ENCODE assay signal across 17 cellular contexts in the genomic region with DNA sequence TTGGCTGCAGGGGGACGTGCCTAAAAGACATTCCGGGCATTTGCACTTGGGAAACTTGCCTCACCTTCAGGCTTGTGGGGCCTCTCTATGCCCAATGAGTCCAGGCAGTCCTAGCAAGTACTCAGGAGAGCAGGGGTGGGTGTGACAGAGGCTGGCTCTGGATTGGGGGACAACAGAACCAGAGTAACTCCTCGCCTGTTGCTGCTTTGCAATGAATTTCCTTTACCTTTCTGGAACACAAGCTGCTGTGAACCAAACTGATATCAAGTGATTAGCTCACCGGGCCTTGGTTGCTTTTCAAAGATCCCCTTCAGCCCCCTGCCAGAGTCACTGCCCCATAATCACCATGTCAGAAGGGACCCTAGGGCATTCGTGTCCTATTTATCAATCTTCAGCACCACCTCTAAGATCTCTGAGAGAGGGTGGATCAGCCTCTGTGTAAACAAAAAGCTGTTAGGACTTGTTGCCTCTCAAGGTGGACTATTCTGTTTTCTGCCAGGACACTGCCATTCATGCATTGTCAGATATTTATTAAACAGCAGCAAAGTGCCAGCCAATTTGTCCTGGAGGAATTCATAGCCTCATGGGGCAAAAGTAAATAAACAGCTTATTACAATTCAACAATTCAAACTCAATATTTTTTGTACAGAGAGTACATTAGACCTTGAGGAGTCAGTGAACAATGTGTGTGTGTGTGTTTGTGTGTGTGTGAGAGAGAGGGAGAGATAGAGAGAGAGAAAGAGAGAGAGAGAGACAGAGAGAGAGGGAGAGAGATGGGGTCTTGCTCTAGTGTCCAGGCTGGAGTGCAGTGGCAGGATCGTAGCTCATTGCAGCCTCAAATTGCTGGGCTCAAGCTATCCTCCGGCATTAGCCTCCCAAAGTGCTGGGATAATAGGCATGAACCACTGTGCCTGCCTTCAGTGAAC. TPM values are rescaled to one million over a fixed set of nuclear protein-coding genes. Genes with fewer than 3 reads are reported as not detected.
"Had no signal": no experiment of that assay in that cellular context is flagged by ENCODE, and none has a peak within 500 bp of the region (broad histone marks: within the 10 kb centered on the region; RNA-seq: fewer than 3 reads in every experiment).

No MANE protein-coding gene starts in this region.

- H3K36me3 Mint-ChIP-seq: activated naive CD4-positive, alpha-beta T cell treated with anti-CD3 and anti-CD28 coated beads, Interleukin-2, amount 50 U/mL, for 72 hours; stimulated activated effector memory CD8-positive, alpha-beta T cell treated with anti-CD3 and anti-CD28 coated beads, Interleukin-12 subunit alpha, Interleukin-12 subunit beta, amount 100 ng/mL, for 72 hours had no signal

- H3K4me3 ChIP-seq: heart right ventricle, lower lobe of right lung, thyroid gland had no signal

- H3K9me3 Mint-ChIP-seq: activated naive CD4-positive, alpha-beta T cell treated with anti-CD3 and anti-CD28 coated beads, Interleukin-2, amount 50 U/mL, for 72 hours; activated T-cell treated with anti-CD3 and anti-CD28 coated beads, Interleukin-2, amount 50 U/mL, for 72 hours; stimulated activated effector memory CD8-positive, alpha-beta T cell treated with anti-CD3 and anti-CD28 coated beads, Interleukin-12 subunit alpha, Interleukin-12 subunit beta, amount 100 ng/mL, for 72 hours had no signal

- H3K36me3 ChIP-seq: lower lobe of right lung, thyroid gland, WERI-Rb-1 had no signal

- H3K4me3 Mint-ChIP-seq: activated T-cell treated with anti-CD3 and anti-CD28 coated beads, Interleukin-2, amount 50 U/mL, for 72 hours; stimulated activated effector memory CD8-positive, alpha-beta T cell treated with anti-CD3 and anti-CD28 coated beads, Interleukin-12 subunit alpha, Interleukin-12 subunit beta, amount 100 ng/mL, for 72 hours had no signal

- H3K27ac Mint-ChIP-seq: activated naive CD4-positive, alpha-beta T cell treated with anti-CD3 and anti-CD28 coated beads, Interleukin-2, amount 50 U/mL, for 72 hours; activated T-cell treated with anti-CD3 and anti-CD28 coated beads, Interleukin-2, amount 50 U/mL, for 72 hours; stimulated activated effector memory CD8-positive, alpha-beta T cell treated with anti-CD3 and anti-CD28 coated beads, Interleukin-12 subunit alpha, Interleukin-12 subunit beta, amount 100 ng/mL, for 72 hours had no signal

- ATAC-seq: activated naive CD4-positive, alpha-beta T cell treated with anti-CD3 and anti-CD28 coated beads, Interleukin-2, amount 50 U/mL, for 72 hours; activated T-cell treated with anti-CD3 and anti-CD28 coated beads, Interleukin-2, amount 50 U/mL, for 72 hours; heart right ventricle; lower lobe of right lung; stimulated activated effector memory CD8-positive, alpha-beta T cell treated with anti-CD3 and anti-CD28 coated beads, Interleukin-12 subunit alpha, Interleukin-12 subunit beta, amount 100 ng/mL, for 72 hours had no signal

- H3K4me1 Mint-ChIP-seq: stimulated activated effector memory CD8-positive, alpha-beta T cell treated with anti-CD3 and anti-CD28 coated beads, Interleukin-12 subunit alpha, Interleukin-12 subunit beta, amount 100 ng/mL, for 72 hours had no signal

- H3K4me1 ChIP-seq: lower lobe of right lung had no signal

- H3K27ac ChIP-seq: heart right ventricle, lower lobe of right lung had no signal

- H3K27me3 ChIP-seq: thyroid gland had no signal

- DNase-seq: activated CD4-positive, alpha-beta T cell treated with anti-CD3 and anti-CD28 coated beads for 48 hours; activated CD8-positive, alpha-beta memory T cell treated with anti-CD3 and anti-CD28 coated beads, Interleukin-2, amount 50 U/mL, for 48 hours; activated gamma-delta T cell; activated T-cell treated with anti-CD3 and anti-CD28 coated beads, Interleukin-2, amount 50 U/mL, for 72 hours; effector CD8-positive, alpha-beta T cell; heart right ventricle; left colon; lower lobe of right lung; midbrain; retina; thyroid gland; WERI-Rb-1 had no signal

- H3K9me3 ChIP-seq: heart right ventricle, lower lobe of right lung, thyroid gland had no signal

RNA-seq across cellular contexts. Expression of a gene that starts 11.3 kb away (rescaled TPM):
- total RNA-seq: T-helper 1 cell treated with Interleukin-12 subunit alpha and Interleukin-12 subunit beta and Interleukin-4 antibody, amounts not matched to agents 30 ng/mL and 1 ng/mL, for 36 hours had no signal

RNA-seq across cellular contexts. Expression of a gene that starts 39.5 kb away (rescaled TPM):
- total RNA-seq: myocyte had no signal

RNA-seq across cellular contexts. Expression of a gene that starts 44.4 kb away (rescaled TPM):
- total RNA-seq: myocyte had no signal

RNA-seq across cellular contexts. Expression of a gene that starts 50.2 kb away (rescaled TPM):
- total RNA-seq: frontal cortex had no signal
